24 cellular contexts compared by ENCODE assay signal in genomic region chr6:51494342-51494741, GRCh38.
DNase-seq lines count a peak whose midpoint lies in the region; ATAC-seq and TF ChIP-seq lines count a peak whose summit lies in the region.
"Had no signal": no experiment of that assay in that cellular context is flagged by ENCODE, and none has a peak within 500 bp of the region (broad histone marks: within the 10 kb centered on the region; RNA-seq: fewer than 3 reads in every experiment).

No MANE protein-coding gene starts in this region.

- whole genome bisulfite sequencing in mesenchymal stem cell, result 82% methylated on average over 5 of the region's 5 CpGs

- no peaks in the 10 kb centered on the region for H3K9me3 ChIP-seq in mesenchymal stem cell (ENCODE audit: control insufficient read depth, low read length)
- H3K9me3 ChIP-seq: upper lobe of left lung had no signal

- no peak overlapping the region for H2BK120ac ChIP-seq in mesenchymal stem cell (ENCODE audit: low read depth, low read length)

- H3K4me3 Mint-ChIP-seq in endothelial cell (ENCODE audit: unreplicated experiment), result no peak overlapping the region
- H3K4me3 Mint-ChIP-seq in nephron progenitor cell, result no peak overlapping the region
- H3K4me3 Mint-ChIP-seq: central memory CD8-positive, alpha-beta T cell; naive B cell; stimulated activated naive CD8-positive, alpha-beta T cell treated with anti-CD3 and anti-CD28 coated beads, Interleukin-15, amount 100 ng/mL, for 72 hours; T-helper 1 cell treated with Interleukin-12 subunit alpha and Interleukin-12 subunit beta and Interleukin-4 antibody, amounts not matched to agents 30 μg/mL and 1 μg/mL, for 36 hours had no signal

- no peak overlapping the region for H3K9ac ChIP-seq in mesenchymal stem cell (ENCODE audit: low read length)
- H3K9ac ChIP-seq: KMS-11 had no signal

- TF ChIP-seq CTCF in GM12873 (IDR thresholded peaks at IDR 0.05; ENCODE audit: insufficient read depth, low read depth, low read length, missing control alignments), result peak; percentile 33
- peak; percentile 56 for TF ChIP-seq CTCF in endothelial cell (IDR thresholded peaks at IDR 0.05; ENCODE audit: unreplicated experiment)
- TF ChIP-seq CTCF in nephron progenitor cell (IDR thresholded peaks at IDR 0.05), result peak; percentile 27

- ATAC-seq in GM21423 (IDR thresholded peaks at IDR 0.05; ENCODE audit: unreplicated experiment), result no peak
- ATAC-seq: Right ventricle myocardium inferior; stimulated activated naive CD8-positive, alpha-beta T cell treated with anti-CD3 and anti-CD28 coated beads, Interleukin-15, amount 100 ng/mL, for 72 hours had no signal

- H3K23ac ChIP-seq in mesenchymal stem cell (ENCODE audit: low read length in 2 of 2), result no peak overlapping the region

- H4K91ac ChIP-seq in mesenchymal stem cell (ENCODE audit: low read length), result no peak overlapping the region

- H3K4me1 Mint-ChIP-seq in endothelial cell (ENCODE audit: unreplicated experiment) (peaks cover 14% of the 10 kb centered on the region), nephron progenitor cell (peaks cover 27% of the 10 kb centered on the region)
- H3K4me1 Mint-ChIP-seq: central memory CD8-positive, alpha-beta T cell; naive B cell; stimulated activated naive CD8-positive, alpha-beta T cell treated with anti-CD3 and anti-CD28 coated beads, Interleukin-15, amount 100 ng/mL, for 72 hours had no signal

- H2AFZ ChIP-seq in mesenchymal stem cell (ENCODE audit: low read depth, low read length), result no peak overlapping the region

- no peaks in the 10 kb centered on the region for H3K36me3 Mint-ChIP-seq in endothelial cell (ENCODE audit: low read depth, unreplicated experiment)
- no peaks in the 10 kb centered on the region for H3K36me3 Mint-ChIP-seq in nephron progenitor cell (ENCODE audit: low read depth)
- H3K36me3 Mint-ChIP-seq: naive B cell had no signal

- H2BK12ac ChIP-seq in mesenchymal stem cell (ENCODE audit: low read length in 2 of 2), result no peak overlapping the region

- H2BK5ac ChIP-seq in mesenchymal stem cell (ENCODE audit: low read depth, low read length, poor library complexity, severe bottlenecking), result no peak overlapping the region

- H3K27ac ChIP-seq in mesenchymal stem cell (ENCODE audit: low read length, poor library complexity, severe bottlenecking), result no peak overlapping the region
- H3K27ac ChIP-seq: KMS-11, upper lobe of left lung had no signal

- H3K4me1 ChIP-seq in mesenchymal stem cell (ENCODE audit: control insufficient read depth, insufficient read depth, low read depth, low read length), result no peaks in the 10 kb centered on the region
- H3K4me1 ChIP-seq: upper lobe of left lung had no signal

- H3K79me1 ChIP-seq in mesenchymal stem cell (replicated peaks; ENCODE audit: low read length, poor library complexity, severe bottlenecking), result no peaks in the 10 kb centered on the region

- H3K4me2 ChIP-seq in mesenchymal stem cell (ENCODE audit: low read length, poor library complexity, severe bottlenecking), result no peak overlapping the region
- H3K4me2 ChIP-seq: KMS-11 had no signal

- H4K8ac ChIP-seq in mesenchymal stem cell (ENCODE audit: low read length), result no peak overlapping the region

- no peak overlapping the region for H3K27ac Mint-ChIP-seq in endothelial cell (ENCODE audit: unreplicated experiment)
- no peak overlapping the region for H3K27ac Mint-ChIP-seq in nephron progenitor cell
- H3K27ac Mint-ChIP-seq: naive B cell; T-helper 1 cell treated with Interleukin-12 subunit alpha and Interleukin-12 subunit beta and Interleukin-4 antibody, amounts not matched to agents 30 μg/mL and 1 μg/mL, for 36 hours had no signal

- no peak overlapping the region for H3K4me3 ChIP-seq in mesenchymal stem cell (ENCODE audit: insufficient read depth in 1 of 2, low read depth in 1 of 2, low read length in 2 of 2)
- H3K4me3 ChIP-seq: upper lobe of left lung had no signal

- no peaks in the 10 kb centered on the region for H3K36me3 ChIP-seq in mesenchymal stem cell (ENCODE audit: control insufficient read depth in 1 of 2, insufficient read depth in 2 of 2, low read depth in 1 of 2, low read length in 2 of 2)
- H3K36me3 ChIP-seq: upper lobe of left lung had no signal

- H3K27me3 Mint-ChIP-seq in endothelial cell (ENCODE audit: unreplicated experiment), result no peaks in the 10 kb centered on the region
- no peaks in the 10 kb centered on the region for H3K27me3 Mint-ChIP-seq in nephron progenitor cell (ENCODE audit: low read depth, poor library complexity)
- H3K27me3 Mint-ChIP-seq: central memory CD8-positive, alpha-beta T cell; naive B cell; stimulated activated naive CD8-positive, alpha-beta T cell treated with anti-CD3 and anti-CD28 coated beads, Interleukin-15, amount 100 ng/mL, for 72 hours had no signal

- no peak overlapping the region for H3K14ac ChIP-seq in mesenchymal stem cell (ENCODE audit: low read length in 2 of 2)

- no peaks in the 10 kb centered on the region for H3K27me3 ChIP-seq in mesenchymal stem cell (ENCODE audit: control insufficient read depth in 1 of 2, insufficient read depth in 1 of 2, low read length in 2 of 2)
- H3K27me3 ChIP-seq: upper lobe of left lung had no signal

- no peak overlapping the region for H2AK5ac ChIP-seq in mesenchymal stem cell (ENCODE audit: low read length, severe bottlenecking)

- H3K9me3 Mint-ChIP-seq in endothelial cell (ENCODE audit: unreplicated experiment), result no peaks in the 10 kb centered on the region
- no peaks in the 10 kb centered on the region for H3K9me3 Mint-ChIP-seq in nephron progenitor cell
- H3K9me3 Mint-ChIP-seq: T-helper 1 cell treated with Interleukin-12 subunit alpha and Interleukin-12 subunit beta and Interleukin-4 antibody, amounts not matched to agents 30 μg/mL and 1 μg/mL, for 36 hours had no signal

- no peak overlapping the region for H3K18ac ChIP-seq in mesenchymal stem cell (ENCODE audit: low read depth in 1 of 2, low read length in 2 of 2)

- no peak overlapping the region for H3K4ac ChIP-seq in mesenchymal stem cell (ENCODE audit: low read depth in 1 of 2, low read length in 2 of 2)

- DNase-seq in NAMALWA (ENCODE audit: low spot score) (peak; percentile 8), endothelial cell (ENCODE audit: low spot score) (no peak), nephron progenitor cell (no peak), SHP77 treated with DMSO at 0.1 percent for 48 hours (lab: John Stamatoyannopoulos, UW) (no peak), NCI-H1694 (lab: John Stamatoyannopoulos, UW) (no peak), mesenchymal stem cell (no peak)
- DNase-seq: activated CD4-positive, alpha-beta T cell treated with anti-CD3 and anti-CD28 coated beads, Interleukin-2, amount 50 U/mL, for 4 hours; activated T-cell treated with anti-CD3 and anti-CD28 coated beads for 4 hours; AML-193; amniotic stem cell; COR-L47; effector CD4-positive, alpha-beta T cell; naive B cell; NCI-H1092 treated with DMSO at 0.1 percent for 48 hours; NCI-H2081; NCI-H510A; stimulated activated naive CD8-positive, alpha-beta T cell treated with anti-CD3 and anti-CD28 coated beads, Interleukin-15, amount 100 ng/mL, for 72 hours; upper lobe of left lung had no signal

- H2BK15ac ChIP-seq in mesenchymal stem cell (ENCODE audit: low read depth, poor library complexity, severe bottlenecking), result no peak overlapping the region
